8 cellular contexts compared by ENCODE assay signal in the genomic region with DNA sequence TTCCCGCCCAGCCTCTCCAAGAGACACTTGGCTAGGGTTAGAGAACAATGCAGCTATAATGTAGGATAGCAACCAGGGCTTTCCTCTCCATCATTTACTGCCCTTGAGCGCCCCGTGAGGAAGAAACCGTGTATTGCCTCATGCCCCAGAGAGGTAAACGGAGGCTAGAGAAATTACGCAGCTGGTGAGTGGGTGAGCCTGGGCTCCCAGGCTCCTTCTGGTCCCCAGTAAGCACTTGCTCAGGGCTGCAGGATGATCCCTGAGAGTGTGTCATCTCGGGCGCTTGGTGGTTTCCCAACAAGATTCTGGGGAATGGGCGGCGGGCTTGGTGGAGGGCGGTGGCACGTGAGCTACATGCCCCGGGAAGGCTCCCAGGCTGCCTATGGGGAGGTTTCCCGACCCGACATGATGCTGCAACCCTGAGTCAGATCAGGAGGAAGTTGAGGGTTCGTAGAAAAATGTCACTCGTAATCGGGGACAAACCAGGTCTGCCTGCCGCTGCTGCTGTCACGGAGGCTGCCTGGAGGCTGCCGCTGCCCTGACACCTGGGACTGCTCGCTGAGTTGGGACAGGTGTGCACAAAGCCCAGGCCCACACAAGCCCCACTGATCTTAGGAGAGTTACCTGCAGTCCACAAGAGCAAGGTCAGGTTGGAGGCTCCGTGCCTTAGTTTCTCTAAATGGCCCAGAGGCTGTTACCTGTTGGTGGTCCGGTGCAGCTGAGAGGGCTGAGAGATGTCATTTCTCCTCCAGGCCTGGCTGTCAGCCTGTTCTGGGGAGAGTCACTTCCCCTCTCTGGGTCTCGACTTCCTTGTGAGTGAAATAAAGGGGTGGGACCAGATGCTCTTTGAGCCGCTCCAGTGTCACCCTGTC. TPM values are rescaled to one million over a fixed set of nuclear protein-coding genes. Genes with fewer than 3 reads are reported as not detected.
DNase-seq lines count a peak whose midpoint lies in the region; ATAC-seq, FAIRE-seq and TF ChIP-seq lines count a peak whose summit lies in the region.

Gene GPR55 (minus strand): TSS at position 773 of the 872 bp plus-strand sequence. CDS start 14,280 bp downstream, outside the sequence.

- WGBS in right lobe of liver (ENCODE audit: insufficient coverage, low coverage, low lambda C conversion rate, missing lambda C conversion rate), result 21% methylated on average over 6 of the region's 26 CpGs
- 59% methylated on average over 16 of the region's 26 CpGs for WGBS in suprapubic skin

- H3K4me3 ChIP-seq in right lobe of liver (no peak within 1 kb of the TSS), suprapubic skin (no peak within 1 kb of the TSS), uterus (no peak within 1 kb of the TSS)

- FAIRE-seq in GM12891 (lab: Jason Lieb, UNC) (peak; percentile 99), HTR-8/SVneo (lab: Jason Lieb, UNC) (no peak)

- TF ChIP-seq CTCF in right lobe of liver (IDR thresholded peaks at IDR 0.05) (peak in 2 of 4 donors; percentile 10 to 11), suprapubic skin (IDR thresholded peaks at IDR 0.05) (no peak), uterus (IDR thresholded peaks at IDR 0.05) (no peak)

- H3K9me3 ChIP-seq in right lobe of liver, result no peaks in the 10 kb centered on the region
- no peaks in the 10 kb centered on the region for H3K9me3 ChIP-seq in suprapubic skin
- H3K9me3 ChIP-seq in uterus, result no peaks in the 10 kb centered on the region

- TF ChIP-seq POLR2A in GM12891 (IDR thresholded peaks at IDR 0.05; ENCODE audit: low read depth, low read length) (peak; percentile 85; the same call in 1 of the 2 replicates), right lobe of liver (IDR thresholded peaks at IDR 0.05) (no peak), suprapubic skin (IDR thresholded peaks at IDR 0.05) (no peak), uterus (IDR thresholded peaks at IDR 0.05) (no peak)

- H3K27ac ChIP-seq in right lobe of liver (no peak within 1 kb of the TSS), suprapubic skin (no peak within 1 kb of the TSS), uterus (no peak within 1 kb of the TSS)

- H3K4me1 ChIP-seq in right lobe of liver, result no peaks in the 10 kb centered on the region
- H3K4me1 ChIP-seq in suprapubic skin, result peaks cover 6% of the 10 kb centered on the region
- H3K4me1 ChIP-seq in uterus, result no peaks in the 10 kb centered on the region

- TF ChIP-seq EP300 in suprapubic skin (IDR thresholded peaks at IDR 0.05), result no peak

- ATAC-seq in GM21786 (IDR thresholded peaks at IDR 0.05; ENCODE audit: unreplicated experiment), result peak; percentile 28
- peak in 3 of 4 donors; percentile 24 to 53 (median 45) for ATAC-seq in right lobe of liver

- no peaks in the 10 kb centered on the region for H3K27me3 ChIP-seq in right lobe of liver
- H3K27me3 ChIP-seq in suprapubic skin, result peaks cover 21% of the 10 kb centered on the region
- H3K27me3 ChIP-seq in uterus, result no peaks in the 10 kb centered on the region

- DNase-seq in GM12891 (ENCODE audit: insufficient read length, low spot score) (no peak), NAMALWA (ENCODE audit: low spot score) (peak; percentile 20), right lobe of liver (peak in 2 of 3 donors; percentile 32 to 46), suprapubic skin (ENCODE audit: low spot score in 2 of 2) (peak; percentile 50 to 63), uterus (no peak), HTR-8/SVneo (ENCODE audit: insufficient read length, low spot score) (no peak)
- DNase-seq in activated T-cell treated with anti-CD3 and anti-CD28 coated beads, Interleukin-2, amount 50 U/mL, for 48 hours, result peak; percentile 84 to 88

- H3K36me3 ChIP-seq in right lobe of liver (no peaks in the 10 kb centered on the region), suprapubic skin (no peaks in the 10 kb centered on the region), uterus (no peaks in the 10 kb centered on the region)

- intact Hi-C loops in right lobe of liver (cut with DNase I), result no loop called here
- intact Hi-C loops in uterus (cut with DNase I; ENCODE audit: low total_unique reads), result no loop called here

TF ChIP-seq in GM12891, 5 proteins besides CTCF, POLR2A, EP300 and RAD21:
- TF ChIP-seq PAX5 (IDR thresholded peaks at IDR 0.05; ENCODE audit: insufficient read depth, low read length, severe bottlenecking) (no peak), SPI1 (IDR thresholded peaks at IDR 0.05; ENCODE audit: low read depth, low read length) (peak; percentile 88), POU2F2 (IDR thresholded peaks at IDR 0.05; ENCODE audit: low read depth, low read length) (peak; percentile 41; the same call in 1 of the 2 replicates), POLR2AphosphoS5 (IDR thresholded peaks at IDR 0.05; ENCODE audit: low read depth, low read length) (peak; percentile 83; the same call in 1 of the 2 replicates), TAF1 (IDR thresholded peaks at IDR 0.05; ENCODE audit: low read depth, low read length) (peak; percentile 51; the same call in 1 of the 2 replicates)

RNA-seq across cellular contexts. Expression of gene GPR55, which starts in this region (rescaled TPM):
- 20.8 TPM for polyA plus RNA-seq in GM12891 (2012; ENCODE audit: low read depth, missing spikeins)
- total RNA-seq in right lobe of liver (under 1 TPM in 3 of 6 experiments, not detected in 3; 0.06 to 0.12 (median 0.07) TPM), suprapubic skin (1 to 10 TPM in 1 of 4 donors, under 1 TPM in 1, not detected in 2; 0.72 to 1.2 TPM), uterus (not detected)

Comparison
In these comparisons a context has a peak if more than half of its experiments do, and no peak if none do; other contexts are left out.
1. Peak in DNase-seq and ATAC-seq in right lobe of liver; RNA of the gene not detected or under 1 TPM.
2. DNase-seq: peak in NAMALWA (single experiment), activated T-cell treated with anti-CD3 and anti-CD28 coated beads, Interleukin-2, amount 50 U/mL, for 48 hours (2 of 2) and suprapubic skin (2 of 2); none in GM12891 (single experiment), uterus (0 of 2) and HTR-8/SVneo (single experiment).